Comparison of ENCODE assay signal across 11 cellular contexts in the genomic region with DNA sequence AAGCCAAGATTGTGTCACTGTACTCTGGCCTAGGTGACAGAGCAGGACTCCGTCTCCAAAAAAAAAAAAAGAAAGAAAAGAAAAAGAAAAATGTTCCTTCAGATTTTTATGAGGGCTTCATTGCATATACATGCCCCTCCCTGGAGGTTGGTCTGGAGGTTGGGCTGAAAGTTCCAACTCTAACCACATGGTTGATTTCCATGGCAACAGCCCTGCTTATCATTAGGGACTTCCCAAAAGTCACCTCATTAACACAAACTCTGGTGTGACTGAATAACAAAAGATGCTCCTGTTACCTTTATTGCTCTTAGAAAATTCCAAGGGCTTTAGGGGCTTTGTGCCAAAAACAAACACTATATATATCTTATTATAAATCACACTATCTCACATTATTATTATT.
DNase-seq lines count a peak whose midpoint lies in the region; ATAC-seq and TF ChIP-seq lines count a peak whose summit lies in the region.
"Had no signal": no experiment of that assay in that cellular context is flagged by ENCODE, and none has a peak within 500 bp of the region (broad histone marks: within the 10 kb centered on the region; RNA-seq: fewer than 3 reads in every experiment).

No MANE protein-coding gene starts in this region.

- H3K4me1 Mint-ChIP-seq in GM23338: peaks cover 3% of the 10 kb centered on the region
- H3K4me1 Mint-ChIP-seq in glutamatergic neuron (ENCODE audit: low read depth, unreplicated experiment): no peaks in the 10 kb centered on the region

- no peaks in the 10 kb centered on the region for H4K20me1 ChIP-seq in GM23338 (replicated peaks; ENCODE audit: insufficient read depth)

- no peak overlapping the region for H3K4me3 ChIP-seq in GM23338
- H3K4me3 ChIP-seq: adrenal gland had no signal

- peak; percentile 90 for ATAC-seq in GM23338
- peak; percentile 83 for ATAC-seq in HG03558 (IDR thresholded peaks at IDR 0.05; ENCODE audit: extremely low read depth, unreplicated experiment)
- peak; percentile 81 for ATAC-seq in stimulated activated naive CD8-positive, alpha-beta T cell treated with anti-CD3 and anti-CD28 coated beads, Interleukin-15, Interleukin-2, amounts not matched to agents 100 U/mL and 50 U/mL, for 24 hours

- DNase-seq in activated naive CD4-positive, alpha-beta T cell treated with Interleukin-2 at 50 U/mL for 16 hours: peak; percentile 24
- DNase-seq in activated naive CD4-positive, alpha-beta T cell treated with anti-CD3 and anti-CD28 coated beads, Interleukin-2, amount 50 U/mL, for 16 hours: no peak
- DNase-seq in GM23338 (ENCODE audit: low spot score): peak; percentile 82
- DNase-seq in stimulated activated naive CD8-positive, alpha-beta T cell treated with anti-CD3 and anti-CD28 coated beads, Interleukin-15, Interleukin-2, amounts not matched to agents 100 U/mL and 50 U/mL, for 24 hours: peak; percentile 6
- DNase-seq in glutamatergic neuron: no peak
- no peak for DNase-seq in NCI-H1092 treated with DMSO at 0.1 percent for 48 hours (lab: John Stamatoyannopoulos, UW)
- DNase-seq in SW 1271 (lab: John Stamatoyannopoulos, UW): no peak
- DNase-seq: adrenal gland, NCI-H2029 treated with DMSO at 0.1 percent for 48 hours had no signal

- H3K4me2 ChIP-seq in GM23338: no peak overlapping the region

- H2AFZ ChIP-seq in GM23338: no peak overlapping the region

- H3K27me3 Mint-ChIP-seq in GM23338 (ENCODE audit: insufficient read depth, low read depth, poor library complexity): peaks cover 1% of the 10 kb centered on the region
- peaks cover 3% of the 10 kb centered on the region for H3K27me3 Mint-ChIP-seq in glutamatergic neuron (ENCODE audit: unreplicated experiment)

- peaks cover 5% of the 10 kb centered on the region for H3K4me1 ChIP-seq in GM23338 (ENCODE audit: insufficient read depth)
- H3K4me1 ChIP-seq: adrenal gland had no signal

- H3K9me2 ChIP-seq in GM23338 (ENCODE audit: insufficient read depth): no peaks in the 10 kb centered on the region

- TF ChIP-seq CTCF in GM23338 (conservative IDR thresholded peaks at IDR 0.05; ENCODE audit: low read depth in 2 of 2): no peak
- no peak for TF ChIP-seq CTCF in glutamatergic neuron (IDR thresholded peaks at IDR 0.05; ENCODE audit: partially characterized antibody, unreplicated experiment)

- H3F3A ChIP-seq in GM23338 (replicated peaks; ENCODE audit: low read depth): no peaks in the 10 kb centered on the region

- no peaks in the 10 kb centered on the region for H3K27me3 ChIP-seq in GM23338 (ENCODE audit: insufficient read depth)
- H3K27me3 ChIP-seq: adrenal gland had no signal

- no peaks in the 10 kb centered on the region for H3K79me2 ChIP-seq in GM23338 (replicated peaks; ENCODE audit: insufficient read depth)

- no peak overlapping the region for H3K27ac ChIP-seq in GM23338 (ENCODE audit: low read depth)
- H3K27ac ChIP-seq: adrenal gland had no signal

- H3K36me3 ChIP-seq in GM23338 (ENCODE audit: insufficient read depth): 0 out of 2 replicates have a peak, but pooled peaks cover 4% of the 10 kb centered on the region
- H3K36me3 ChIP-seq: adrenal gland had no signal

- H3K36me3 Mint-ChIP-seq in GM23338 (ENCODE audit: low read depth): peaks cover 29% of the 10 kb centered on the region
- peaks cover 7% of the 10 kb centered on the region for H3K36me3 Mint-ChIP-seq in glutamatergic neuron (ENCODE audit: unreplicated experiment)

- H3K4me3 Mint-ChIP-seq in GM23338: no peak overlapping the region
- no peak overlapping the region for H3K4me3 Mint-ChIP-seq in glutamatergic neuron (ENCODE audit: unreplicated experiment)
- H3K4me3 Mint-ChIP-seq: T-helper 1 cell treated with Interleukin-12 subunit alpha and Interleukin-12 subunit beta and Interleukin-4 antibody, amounts not matched to agents 30 μg/mL and 1 μg/mL, for 36 hours had no signal

- H3K27ac Mint-ChIP-seq in GM23338: no peak overlapping the region
- no peak overlapping the region for H3K27ac Mint-ChIP-seq in glutamatergic neuron (ENCODE audit: unreplicated experiment)
- H3K27ac Mint-ChIP-seq: T-helper 1 cell treated with Interleukin-12 subunit alpha and Interleukin-12 subunit beta and Interleukin-4 antibody, amounts not matched to agents 30 μg/mL and 1 μg/mL, for 36 hours had no signal

- H3K9me3 Mint-ChIP-seq in GM23338: peaks cover 29% of the 10 kb centered on the region
- peaks cover 1% of the 10 kb centered on the region for H3K9me3 Mint-ChIP-seq in glutamatergic neuron (ENCODE audit: unreplicated experiment)

TF ChIP-seq in GM23338, 12 proteins besides CTCF, POLR2A, EP300 and RAD21 (continues in another document):
- TF ChIP-seq NANOG (IDR thresholded peaks at IDR 0.05; ENCODE audit: borderline replicate concordance): no peak
- TF ChIP-seq, protein P1, sequence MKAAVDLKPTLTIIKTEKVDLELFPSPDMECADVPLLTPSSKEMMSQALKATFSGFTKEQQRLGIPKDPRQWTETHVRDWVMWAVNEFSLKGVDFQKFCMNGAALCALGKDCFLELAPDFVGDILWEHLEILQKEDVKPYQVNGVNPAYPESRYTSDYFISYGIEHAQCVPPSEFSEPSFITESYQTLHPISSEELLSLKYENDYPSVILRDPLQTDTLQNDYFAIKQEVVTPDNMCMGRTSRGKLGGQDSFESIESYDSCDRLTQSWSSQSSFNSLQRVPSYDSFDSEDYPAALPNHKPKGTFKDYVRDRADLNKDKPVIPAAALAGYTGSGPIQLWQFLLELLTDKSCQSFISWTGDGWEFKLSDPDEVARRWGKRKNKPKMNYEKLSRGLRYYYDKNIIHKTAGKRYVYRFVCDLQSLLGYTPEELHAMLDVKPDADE (IDR thresholded peaks at IDR 0.05): no peak
- TF ChIP-seq, protein P2, sequence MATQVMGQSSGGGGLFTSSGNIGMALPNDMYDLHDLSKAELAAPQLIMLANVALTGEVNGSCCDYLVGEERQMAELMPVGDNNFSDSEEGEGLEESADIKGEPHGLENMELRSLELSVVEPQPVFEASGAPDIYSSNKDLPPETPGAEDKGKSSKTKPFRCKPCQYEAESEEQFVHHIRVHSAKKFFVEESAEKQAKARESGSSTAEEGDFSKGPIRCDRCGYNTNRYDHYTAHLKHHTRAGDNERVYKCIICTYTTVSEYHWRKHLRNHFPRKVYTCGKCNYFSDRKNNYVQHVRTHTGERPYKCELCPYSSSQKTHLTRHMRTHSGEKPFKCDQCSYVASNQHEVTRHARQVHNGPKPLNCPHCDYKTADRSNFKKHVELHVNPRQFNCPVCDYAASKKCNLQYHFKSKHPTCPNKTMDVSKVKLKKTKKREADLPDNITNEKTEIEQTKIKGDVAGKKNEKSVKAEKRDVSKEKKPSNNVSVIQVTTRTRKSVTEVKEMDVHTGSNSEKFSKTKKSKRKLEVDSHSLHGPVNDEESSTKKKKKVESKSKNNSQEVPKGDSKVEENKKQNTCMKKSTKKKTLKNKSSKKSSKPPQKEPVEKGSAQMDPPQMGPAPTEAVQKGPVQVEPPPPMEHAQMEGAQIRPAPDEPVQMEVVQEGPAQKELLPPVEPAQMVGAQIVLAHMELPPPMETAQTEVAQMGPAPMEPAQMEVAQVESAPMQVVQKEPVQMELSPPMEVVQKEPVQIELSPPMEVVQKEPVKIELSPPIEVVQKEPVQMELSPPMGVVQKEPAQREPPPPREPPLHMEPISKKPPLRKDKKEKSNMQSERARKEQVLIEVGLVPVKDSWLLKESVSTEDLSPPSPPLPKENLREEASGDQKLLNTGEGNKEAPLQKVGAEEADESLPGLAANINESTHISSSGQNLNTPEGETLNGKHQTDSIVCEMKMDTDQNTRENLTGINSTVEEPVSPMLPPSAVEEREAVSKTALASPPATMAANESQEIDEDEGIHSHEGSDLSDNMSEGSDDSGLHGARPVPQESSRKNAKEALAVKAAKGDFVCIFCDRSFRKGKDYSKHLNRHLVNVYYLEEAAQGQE (IDR thresholded peaks at IDR 0.05; ENCODE audit: unreplicated experiment): no peak
- no peak for TF ChIP-seq JUNB (IDR thresholded peaks at IDR 0.05; ENCODE audit: unreplicated experiment)
- no peak for TF ChIP-seq EZH2phosphoT487 (IDR thresholded peaks at IDR 0.05; ENCODE audit: unreplicated experiment)
- no peak for TF ChIP-seq STAT1 (IDR thresholded peaks at IDR 0.05; ENCODE audit: unreplicated experiment)

Comparison
In these comparisons a context has a peak if more than half of its experiments do, and no peak if none do; other contexts are left out.
1. DNase-seq: peak in activated naive CD4-positive, alpha-beta T cell treated with Interleukin-2 at 50 U/mL for 16 hours (single experiment), GM23338 (single experiment) and stimulated activated naive CD8-positive, alpha-beta T cell treated with anti-CD3 and anti-CD28 coated beads, Interleukin-15, Interleukin-2, amounts not matched to agents 100 U/mL and 50 U/mL, for 24 hours (single experiment); none in activated naive CD4-positive, alpha-beta T cell treated with anti-CD3 and anti-CD28 coated beads, Interleukin-2, amount 50 U/mL, for 16 hours (single experiment), glutamatergic neuron (single experiment), NCI-H1092 treated with DMSO at 0.1 percent for 48 hours (single experiment) and SW 1271 (0 of 2).
2. Peak in every context shown above with its lines, with median percentiles within 50 percentile points of each other: ATAC-seq.